Comparison of ENCODE assay signal across 8 cellular contexts in genomic region chr14:21510735-21511657, GRCh38. TPM values are rescaled to one million over a fixed set of nuclear protein-coding genes. Genes with fewer than 3 reads are reported as not detected.
DNase-seq lines count a peak whose midpoint lies in the region; ATAC-seq, FAIRE-seq and TF ChIP-seq lines count a peak whose summit lies in the region.

Gene METTL3 (minus strand): TSS chr14:21511340. CDS start chr14:21511223, 117 bp downstream.

- H4K20me1 ChIP-seq in Loucy (ENCODE audit: insufficient read depth, low read length, poor library complexity, severe bottlenecking) = peaks cover 9% of the 10 kb centered on the region

- H3K9me3 Mint-ChIP-seq in natural killer cell = peaks cover 0 to 2% of the 10 kb centered on the region in 2 donors

- H3K4me1 ChIP-seq in Loucy (ENCODE audit: insufficient read depth, low read length, poor library complexity, severe bottlenecking) = peaks cover 10% of the 10 kb centered on the region

- H3K27ac Mint-ChIP-seq in natural killer cell = peak within 1 kb of the TSS; percentile 96 to 98

- TF ChIP-seq POLR2A in H54 (IDR thresholded peaks at IDR 0.05; ENCODE audit: low read depth, low read length) (peak; percentile 71), Raji (IDR thresholded peaks at IDR 0.05; ENCODE audit: insufficient read depth, low read depth, low read length) (peak; percentile 87)

- H3K36me3 ChIP-seq in Loucy (ENCODE audit: insufficient read depth, low read length) = no peaks in the 10 kb centered on the region

- no peaks in the 10 kb centered on the region for H3K27me3 Mint-ChIP-seq in natural killer cell (ENCODE audit: low read depth in 2 of 2)

- no peaks in the 10 kb centered on the region for H3K9me2 ChIP-seq in Loucy (replicated peaks; ENCODE audit: low read depth, low read length)

- no peaks in the 10 kb centered on the region for H3K9me3 ChIP-seq in Loucy (ENCODE audit: insufficient read depth, low read depth, low read length)

- H3F3A ChIP-seq in Loucy (ENCODE audit: low read depth) = no peaks in the 10 kb centered on the region; the same call in 1 of the 2 replicates

- peaks cover 32% of the 10 kb centered on the region for H3K27me3 ChIP-seq in Loucy (ENCODE audit: insufficient read depth, low read length, poor library complexity, severe bottlenecking)

- H3K79me2 ChIP-seq in Loucy (ENCODE audit: insufficient read depth, low read length) = peaks cover 47% of the 10 kb centered on the region

- peak within 1 kb of the TSS; percentile 92 for H2AFZ ChIP-seq in Loucy (ENCODE audit: low read length)

- H3K36me3 Mint-ChIP-seq in natural killer cell = no peaks in the 10 kb centered on the region

- H3K4me2 ChIP-seq in Loucy (ENCODE audit: low read depth, low read length, poor library complexity, severe bottlenecking) = peak within 1 kb of the TSS; percentile 88

- peak; percentile 78 for FAIRE-seq in H54 (lab: Jason Lieb, UNC)

- DNase-seq in EL (peak; percentile 100), H54 (ENCODE audit: insufficient read length, low spot score) (peak; percentile 67), fibroblast of peridontal ligament (ENCODE audit: extremely low read depth) (peak; percentile 99), natural killer cell (peak; percentile 91)
- DNase-seq in activated T-helper 9 cell treated with anti-CD3 and anti-CD28 coated beads, Interleukin-2, amount 50 U/mL, for 16 hours (ENCODE audit: low read depth) = peak; percentile 86
- DNase-seq in stimulated activated naive CD4-positive, alpha-beta T cell treated with Interleukin-2 at 50 U/mL for 16 hours (lab: John Stamatoyannopoulos, UW) = peak; percentile 95

- peaks cover 35 to 40% of the 10 kb centered on the region in 2 donors for H3K4me1 Mint-ChIP-seq in natural killer cell

- H3K4me3 Mint-ChIP-seq in natural killer cell = peak within 1 kb of the TSS; percentile 97

- TF ChIP-seq CTCF in Loucy (conservative IDR thresholded peaks at IDR 0.05; ENCODE audit: low read length) = no peak
- TF ChIP-seq CTCF in natural killer cell (IDR thresholded peaks at IDR 0.05) = no peak

- peak within 1 kb of the TSS; percentile 89 for H3K9ac ChIP-seq in Loucy (ENCODE audit: low read depth, low read length, poor library complexity, severe bottlenecking)

- peak; percentile 98 to 100 (median 99) for ATAC-seq in natural killer cell

- intact Hi-C loops in natural killer cell (cut with micrococcal nuclease) = loop anchor here (1.0 kb wide), 3 partner anchors 34 to 74 kb away; partner anchors contain the start of genes CHD8 and TOX4

- H3K4me3 ChIP-seq in Loucy (ENCODE audit: low read length, poor library complexity, severe bottlenecking) = peak within 1 kb of the TSS; percentile 95

RNA-seq across cellular contexts. Expression of gene METTL3, which starts in this region (rescaled TPM):
- 10 to 100 TPM; 63.3 to 72.5 (median 68.3) TPM for total RNA-seq in natural killer cell

Comparison
In these comparisons a context has a peak if more than half of its experiments do, and no peak if none do; other contexts are left out.
1. Peak in every context shown above with its lines: DNase-seq, ATAC-seq and H3K4me3 ChIP-seq.